14 cellular contexts compared by ENCODE assay signal in genomic region chr16:2043296-2043979, GRCh38. TPM values are rescaled to one million over a fixed set of nuclear protein-coding genes. Genes with fewer than 3 reads are reported as not detected.
DNase-seq lines count a peak whose midpoint lies in the region; TF ChIP-seq lines count a peak whose summit lies in the region.
"Had no signal": no experiment of that assay in that cellular context is flagged by ENCODE, and none has a peak within 500 bp of the region (broad histone marks: within the 10 kb centered on the region; RNA-seq: fewer than 3 reads in every experiment).

No MANE protein-coding gene starts in this region.

- peaks cover 0 to 14% (median 0%) of the 10 kb centered on the region in 3 donors for H3K36me3 ChIP-seq in esophagus squamous epithelium
- peaks cover 0 to 14% (median 3%) of the 10 kb centered on the region in 4 donors for H3K36me3 ChIP-seq in stomach

- DNase-seq in DMS53 treated with DMSO at 0.1 percent for 48 hours (lab: John Stamatoyannopoulos, UW; ENCODE audit: unreplicated experiment) (peak; percentile 82), NCI-H510A treated with DMSO at 0.1 percent for 48 hours (lab: John Stamatoyannopoulos, UW) (peak; percentile 53), esophagus squamous epithelium (lab: John Stamatoyannopoulos, UW) (no peak), stomach (no peak), AG20443 (ENCODE audit: low spot score) (no peak), SK-N-DZ (ENCODE audit: low spot score) (no peak)
- DNase-seq in activated T-cell treated with anti-CD3 and anti-CD28 coated beads, Interleukin-2, amount 50 U/mL, for 24 hours = no peak
- DNase-seq: activated CD4-positive, CD25-positive, alpha-beta regulatory T cell treated with anti-CD3 and anti-CD28 coated beads, Interleukin-2, amount 50 U/mL, for 72 hours; activated naive CD8-positive, alpha-beta T cell treated with anti-CD3 and anti-CD28 coated beads, Interleukin-2, amount 10 ng/mL, durations not matched to agents 7 days and 5 days; activated T-cell treated with anti-CD3 and anti-CD28 coated beads for 4 hours; NCI-H1105; retina; stimulated activated CD4-positive, alpha-beta T cell treated with anti-CD3 and anti-CD28 coated beads, Interleukin-2, amount 100 ng/mL, for 48 hours; stimulated activated naive CD4-positive, alpha-beta T cell had no signal

- TF ChIP-seq EP300 in stomach (IDR thresholded peaks at IDR 0.05) = no peak

- H3K9me3 ChIP-seq in esophagus squamous epithelium (no peaks in the 10 kb centered on the region), stomach (no peaks in the 10 kb centered on the region)

- H3K9me3 Mint-ChIP-seq in activated T-cell treated with anti-CD3 and anti-CD28 coated beads, Interleukin-2, amount 50 U/mL, for 24 hours = no peaks in the 10 kb centered on the region
- H3K9me3 Mint-ChIP-seq: activated naive CD8-positive, alpha-beta T cell treated with anti-CD3 and anti-CD28 coated beads, Interleukin-2, amount 10 ng/mL, durations not matched to agents 7 days and 5 days had no signal

- H3K27ac ChIP-seq in esophagus squamous epithelium = peak overlapping the region; percentile 0 to 86 (median 78)
- peak overlapping the region; percentile 26 to 95 (median 88) for H3K27ac ChIP-seq in stomach

- intact Hi-C loops in esophagus squamous epithelium (cut with DNase I) = no loop called here
- intact Hi-C loops in stomach (cut with DNase I; ENCODE audit: low total_unique reads) = no loop called here

- H3K27me3 ChIP-seq in esophagus squamous epithelium = no peaks in the 10 kb centered on the region
- no peaks in the 10 kb centered on the region for H3K27me3 ChIP-seq in stomach

- H3K27me3 Mint-ChIP-seq in activated T-cell treated with anti-CD3 and anti-CD28 coated beads, Interleukin-2, amount 50 U/mL, for 24 hours = no peaks in the 10 kb centered on the region
- H3K27me3 Mint-ChIP-seq: activated naive CD8-positive, alpha-beta T cell treated with anti-CD3 and anti-CD28 coated beads, Interleukin-2, amount 10 ng/mL, durations not matched to agents 7 days and 5 days had no signal

- peaks cover 18% of the 10 kb centered on the region for H3K36me3 Mint-ChIP-seq in activated T-cell treated with anti-CD3 and anti-CD28 coated beads, Interleukin-2, amount 50 U/mL, for 24 hours (ENCODE audit: low read depth)

- no peak overlapping the region for H3K27ac Mint-ChIP-seq in activated T-cell treated with anti-CD3 and anti-CD28 coated beads, Interleukin-2, amount 50 U/mL, for 24 hours
- H3K27ac Mint-ChIP-seq: activated naive CD8-positive, alpha-beta T cell treated with anti-CD3 and anti-CD28 coated beads, Interleukin-2, amount 10 ng/mL, durations not matched to agents 7 days and 5 days had no signal

- WGBS in esophagus squamous epithelium, 2 donors = 40 to 89% methylated on average over 2 to 7 of the region's 16 CpGs
- 65 to 73% (median 67%) methylated on average over 3 to 16 of the region's 16 CpGs for WGBS in stomach, 5 donors

- no peak overlapping the region for H3K4me3 Mint-ChIP-seq in activated T-cell treated with anti-CD3 and anti-CD28 coated beads, Interleukin-2, amount 50 U/mL, for 24 hours
- H3K4me3 Mint-ChIP-seq: activated naive CD8-positive, alpha-beta T cell treated with anti-CD3 and anti-CD28 coated beads, Interleukin-2, amount 10 ng/mL, durations not matched to agents 7 days and 5 days had no signal

- no peak for TF ChIP-seq POLR2A in esophagus squamous epithelium (IDR thresholded peaks at IDR 0.05)
- no peak for TF ChIP-seq POLR2A in stomach (IDR thresholded peaks at IDR 0.05)

- H3K4me1 Mint-ChIP-seq in activated T-cell treated with anti-CD3 and anti-CD28 coated beads, Interleukin-2, amount 50 U/mL, for 24 hours (ENCODE audit: low read depth) = peaks cover 10% of the 10 kb centered on the region

- H3K4me1 ChIP-seq in esophagus squamous epithelium (peaks cover 44 to 95% (median 65%) of the 10 kb centered on the region in 3 donors), stomach (peaks cover 68 to 92% (median 87%) of the 10 kb centered on the region in 4 donors)

- H3K4me3 ChIP-seq in esophagus squamous epithelium (no peak overlapping the region), stomach (no peak overlapping the region)

- TF ChIP-seq CTCF in esophagus squamous epithelium (IDR thresholded peaks at IDR 0.05) = no peak
- no peak for TF ChIP-seq CTCF in stomach (IDR thresholded peaks at IDR 0.05)

RNA-seq across cellular contexts. Expression of gene NTHL1, which starts 4.2 kb away (rescaled TPM):
- total RNA-seq in esophagus squamous epithelium (10 to 100 TPM in 2 of 4 donors, 1 to 10 TPM in 2; 7.8 to 26.0 (median 10.0) TPM), stomach (100 to 1,000 TPM in 2 of 5 donors, 1 to 10 TPM in 3; 2.3 to 663 (median 9.5) TPM)
- polyA plus RNA-seq in stomach = 10 to 100 TPM; 29.2 to 40.6 (median 36.6) TPM
- polyA plus RNA-seq in SK-N-DZ (2014; cell fraction: cytosol; rRNA removed) = 120 and 139 TPM in 2 replicates
- 97.5 and 128 TPM in 2 replicates for polyA plus RNA-seq in SK-N-DZ (2014; cell fraction: nucleus; rRNA removed)

RNA-seq across cellular contexts. Expression of gene TSC2, which starts 4.3 kb away (rescaled TPM):
- 10 to 100 TPM; 22.8 to 79.7 (median 41.2) TPM for total RNA-seq in esophagus squamous epithelium
- 100 to 1,000 TPM in 3 of 5 donors, 10 to 100 TPM in 2; 68.5 to 369 (median 118) TPM for total RNA-seq in stomach
- polyA plus RNA-seq in stomach = 10 to 100 TPM; 40.8 to 46.0 (median 41.1) TPM
- polyA plus RNA-seq in SK-N-DZ (2014; cell fraction: cytosol; rRNA removed) = 67.3 and 83.0 TPM in 2 replicates
- polyA plus RNA-seq in SK-N-DZ (2014; cell fraction: nucleus; rRNA removed) = 212 and 315 TPM in 2 replicates

RNA-seq across cellular contexts. Expression of gene NHERF2, which starts 16.7 kb away (rescaled TPM):
- total RNA-seq in esophagus squamous epithelium = 10 to 100 TPM; 11.6 to 31.7 (median 16.5) TPM
- 100 to 1,000 TPM in 2 of 5 donors, 10 to 100 TPM in 3; 17.4 to 201 (median 95.5) TPM for total RNA-seq in stomach
- polyA plus RNA-seq in stomach = 100 to 1,000 TPM in 2 of 3 donors, 10 to 100 TPM in 1; 65.4 to 236 (median 157) TPM
- polyA plus RNA-seq in SK-N-DZ (2014; cell fraction: cytosol; rRNA removed) = 18.5 and 18.9 TPM in 2 replicates
- 7.9 and 13.0 TPM in 2 replicates for polyA plus RNA-seq in SK-N-DZ (2014; cell fraction: nucleus; rRNA removed)

RNA-seq across cellular contexts. Expression of gene NPW, which starts 23.9 kb away (rescaled TPM):
- total RNA-seq in esophagus squamous epithelium (under 1 TPM in 1 of 4 donors, not detected in 3; 0.48 TPM), stomach (under 1 TPM in 1 of 5 donors, not detected in 4; 0.55 TPM)
- polyA plus RNA-seq in stomach = 10 to 100 TPM in 1 of 3 donors, 1 to 10 TPM in 2; 1.6 to 12.4 (median 2.4) TPM
- 5.3 and 14.5 TPM in 2 replicates for polyA plus RNA-seq in SK-N-DZ (2014; cell fraction: cytosol; rRNA removed)
- polyA plus RNA-seq in SK-N-DZ (2014; cell fraction: nucleus; rRNA removed) = 5.5 and 6.6 TPM in 2 replicates

RNA-seq across cellular contexts. Expression of gene ZNF598, which starts 33.8 kb away (rescaled TPM):
- 10 to 100 TPM; 31.3 to 56.1 (median 40.9) TPM for total RNA-seq in esophagus squamous epithelium
- total RNA-seq in stomach = 10 to 100 TPM; 16.3 to 86.2 (median 34.8) TPM
- polyA plus RNA-seq in stomach = 10 to 100 TPM; 21.1 to 31.0 (median 21.4) TPM
- 54.0 and 59.4 TPM in 2 replicates for polyA plus RNA-seq in SK-N-DZ (2014; cell fraction: cytosol; rRNA removed)
- polyA plus RNA-seq in SK-N-DZ (2014; cell fraction: nucleus; rRNA removed) = 160 and 226 TPM in 2 replicates

Comparison
In these comparisons a context has a peak if more than half of its experiments do, and no peak if none do; other contexts are left out.
1. DNase-seq: peak in DMS53 treated with DMSO at 0.1 percent for 48 hours (single experiment) and NCI-H510A treated with DMSO at 0.1 percent for 48 hours (single experiment); none in esophagus squamous epithelium (single experiment), stomach (single experiment), AG20443 (single experiment), activated T-cell treated with anti-CD3 and anti-CD28 coated beads, Interleukin-2, amount 50 U/mL, for 24 hours (single experiment) and SK-N-DZ (single experiment).